Comparison of ENCODE assay signal across 8 cellular contexts in the genomic region with DNA sequence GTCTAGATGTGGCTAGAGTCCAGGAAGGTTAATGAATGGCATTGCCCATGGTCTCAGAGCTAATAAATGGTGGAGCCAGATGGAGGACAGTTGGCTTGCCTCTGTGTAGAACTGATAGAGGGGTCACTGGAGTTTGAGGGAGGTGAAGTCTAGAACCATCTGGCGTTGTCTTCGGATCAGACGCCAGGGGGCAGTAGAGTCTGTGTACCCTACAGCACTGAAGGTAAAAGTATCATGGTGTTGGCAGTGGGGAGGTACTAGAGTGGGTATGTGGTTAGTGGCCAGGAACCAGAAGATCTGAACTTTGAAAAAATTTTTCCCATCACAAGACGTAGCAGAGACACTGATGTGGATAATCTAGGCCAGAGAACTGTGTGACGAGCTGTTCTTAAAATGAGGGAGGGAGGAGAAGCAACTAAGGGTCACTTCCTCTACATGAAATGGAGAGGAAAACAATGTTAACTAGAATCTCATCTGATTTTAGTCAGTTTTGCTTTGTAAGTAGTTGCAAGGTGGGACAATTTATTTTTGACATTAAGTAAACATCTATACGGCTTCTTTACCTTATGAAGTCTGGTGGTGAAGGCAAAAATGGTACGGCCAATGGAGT.
DNase-seq lines count a peak whose midpoint lies in the region; ATAC-seq and FAIRE-seq lines count a peak whose summit lies in the region.
"Had no signal": no experiment of that assay in that cellular context is flagged by ENCODE, and none has a peak within 500 bp of the region (broad histone marks: within the 10 kb centered on the region; RNA-seq: fewer than 3 reads in every experiment).

No MANE protein-coding gene starts in this region.

- CTCF ChIA-PET in naive thymus-derived CD4-positive, alpha-beta T cell (lab: Charles Lee), result interaction anchor here (0.7 to 18.8 kb wide), 6 partner anchors 9 to 30 kb away, joined by 3 to 452 read pairs (median 7); no protein-coding TSS in a partner anchor

- peaks cover 26 to 78% (median 58%) of the 10 kb centered on the region in 7 donors for H3K4me1 Mint-ChIP-seq in naive thymus-derived CD4-positive, alpha-beta T cell

- no peak overlapping the region for H3K4me3 ChIP-seq in Jurkat, Clone E6-1 (ENCODE audit: low read length)
- no peak overlapping the region for H3K4me3 ChIP-seq in naive thymus-derived CD4-positive, alpha-beta T cell (ENCODE audit: low read length)

- intact Hi-C loops in naive thymus-derived CD4-positive, alpha-beta T cell (cut with micrococcal nuclease), result loop anchor here in 1 of 2 donors (10.0 kb wide), 1 partner anchor 511 kb away; a partner anchor contains a TSS

- DNase-seq in Daoy (ENCODE audit: low read depth), result peak; percentile 51
- peak; percentile 68 for DNase-seq in Jurkat, Clone E6-1 (ENCODE audit: low read depth, low spot score)
- DNase-seq in amniotic epithelial cell (ENCODE audit: low read depth), result peak; percentile 26
- DNase-seq in naive thymus-derived CD4-positive, alpha-beta T cell, result peak in 2 of 9 donors; percentile 10 to 34
- no peak for DNase-seq in LoVo (ENCODE audit: low spot score)
- DNase-seq in NCI-H2107 (lab: John Stamatoyannopoulos, UW), result no peak
- DNase-seq in GM19239 (ENCODE audit: insufficient read length, low spot score), result no peak
- DNase-seq: NCI-H510A had no signal

- H3K36me3 Mint-ChIP-seq in naive thymus-derived CD4-positive, alpha-beta T cell, result no peaks in the 10 kb centered on the region

- H3K4me3 Mint-ChIP-seq in naive thymus-derived CD4-positive, alpha-beta T cell, result peak overlapping the region in 3 of 10 donors; percentile 3 to 45 (median 18)

- H3K9me3 ChIP-seq in naive thymus-derived CD4-positive, alpha-beta T cell (ENCODE audit: control insufficient read depth in 2 of 3, low read length in 3 of 3), result no peaks in the 10 kb centered on the region

- no peak for FAIRE-seq in GM19239 (lab: Jason Lieb, UNC)

- ATAC-seq in naive thymus-derived CD4-positive, alpha-beta T cell, result peak; percentile 41

- H3K27ac Mint-ChIP-seq in naive thymus-derived CD4-positive, alpha-beta T cell, result peak overlapping the region; percentile 18 to 98 (median 44)

- H3K27me3 Mint-ChIP-seq in naive thymus-derived CD4-positive, alpha-beta T cell, result peaks cover 0 to 5% (median 0%) of the 10 kb centered on the region in 5 donors

- no peaks in the 10 kb centered on the region for H3K27me3 ChIP-seq in naive thymus-derived CD4-positive, alpha-beta T cell (ENCODE audit: control insufficient read depth in 2 of 2, insufficient read depth in 2 of 2, low read length in 2 of 2)

- peaks cover 4 to 31% of the 10 kb centered on the region in 2 donors for H3K4me1 ChIP-seq in naive thymus-derived CD4-positive, alpha-beta T cell (ENCODE audit: control insufficient read depth in 2 of 2, insufficient read depth in 2 of 2, low read length in 2 of 2)

- H3K36me3 ChIP-seq in naive thymus-derived CD4-positive, alpha-beta T cell (ENCODE audit: control insufficient read depth in 2 of 3, insufficient read depth in 3 of 3, low read length in 3 of 3), result no peaks in the 10 kb centered on the region

- H3K27ac ChIP-seq in naive thymus-derived CD4-positive, alpha-beta T cell (ENCODE audit: low read depth, low read length), result no peak overlapping the region

- POLR2A ChIA-PET in naive thymus-derived CD4-positive, alpha-beta T cell (lab: Charles Lee), result interaction anchor here (1.0 to 1.9 kb wide), 8 partner anchors 12 to 350 kb away, joined by 3 to 5 read pairs (median 4); no protein-coding TSS in a partner anchor

- no peaks in the 10 kb centered on the region for H3K9me3 Mint-ChIP-seq in naive thymus-derived CD4-positive, alpha-beta T cell

Comparison
In these comparisons a context has a peak if more than half of its experiments do, and no peak if none do; other contexts are left out.
1. DNase-seq: peak in Daoy (single experiment), Jurkat, Clone E6-1 (single experiment) and amniotic epithelial cell (single experiment); none in LoVo (single experiment), NCI-H2107 (single experiment) and GM19239 (single experiment).